2 cellular contexts compared by ENCODE assay signal in the genomic region with DNA sequence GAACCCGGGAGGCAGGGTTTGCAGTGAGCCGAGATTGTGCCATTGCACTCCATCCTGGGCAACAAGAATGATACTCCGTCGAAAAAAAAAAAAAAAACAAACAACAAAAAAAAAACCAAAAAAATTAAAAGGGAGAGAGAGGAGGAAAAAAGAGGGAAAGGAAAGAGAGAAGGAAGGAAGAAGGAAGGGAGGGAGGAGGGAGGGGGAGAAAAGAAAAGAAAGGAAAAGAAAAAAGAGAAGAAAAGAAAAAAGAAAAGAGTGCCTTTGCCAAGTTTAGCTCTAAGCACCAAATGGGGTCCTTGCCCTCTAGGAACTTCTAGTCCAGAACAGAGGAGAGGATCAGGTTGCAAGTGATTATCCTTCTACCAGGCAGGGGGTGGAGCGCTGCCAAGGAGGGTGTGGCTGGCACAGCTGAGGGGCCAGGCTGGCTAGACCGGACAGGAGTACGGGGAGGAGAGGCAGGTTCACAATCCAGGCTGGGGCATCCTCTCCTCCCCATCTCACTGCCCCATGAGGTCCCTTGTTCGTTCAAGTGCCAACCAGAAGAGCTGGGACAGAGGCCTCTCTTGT.
A peak's percentile ranks its signal among the peaks of the same experiment; 100 is the strongest.
TF ChIP-seq lines count a peak whose summit lies in the region.

No MANE protein-coding gene starts in this region.

TF ChIP-seq in HEK293, 187 proteins besides CTCF, POLR2A, EP300 and RAD21:
- no peak for TF ChIP-seq ZNF585B (tag by site-specific recombination; IDR thresholded peaks at IDR 0.05)
- no peak for TF ChIP-seq KLF8 (tag by site-specific recombination; IDR thresholded peaks at IDR 0.05)
- no peak for TF ChIP-seq ZNF174 (tag by site-specific recombination; IDR thresholded peaks at IDR 0.05)
- TF ChIP-seq ZNF391 (tag by site-specific recombination; IDR thresholded peaks at IDR 0.05; ENCODE audit: borderline replicate concordance, low read depth): no peak
- peak; percentile 56 for TF ChIP-seq ZNF600 (tag by site-specific recombination; IDR thresholded peaks at IDR 0.05)
- TF ChIP-seq ZNF341 (tag by site-specific recombination; IDR thresholded peaks at IDR 0.05; ENCODE audit: low read depth): 0 out of 2 replicates have a peak, but pooled peaks have one; percentile 32
- TF ChIP-seq SP7 (tag by site-specific recombination; IDR thresholded peaks at IDR 0.05): no peak
- TF ChIP-seq, protein P1, sequence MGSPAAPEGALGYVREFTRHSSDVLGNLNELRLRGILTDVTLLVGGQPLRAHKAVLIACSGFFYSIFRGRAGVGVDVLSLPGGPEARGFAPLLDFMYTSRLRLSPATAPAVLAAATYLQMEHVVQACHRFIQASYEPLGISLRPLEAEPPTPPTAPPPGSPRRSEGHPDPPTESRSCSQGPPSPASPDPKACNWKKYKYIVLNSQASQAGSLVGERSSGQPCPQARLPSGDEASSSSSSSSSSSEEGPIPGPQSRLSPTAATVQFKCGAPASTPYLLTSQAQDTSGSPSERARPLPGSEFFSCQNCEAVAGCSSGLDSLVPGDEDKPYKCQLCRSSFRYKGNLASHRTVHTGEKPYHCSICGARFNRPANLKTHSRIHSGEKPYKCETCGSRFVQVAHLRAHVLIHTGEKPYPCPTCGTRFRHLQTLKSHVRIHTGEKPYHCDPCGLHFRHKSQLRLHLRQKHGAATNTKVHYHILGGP (tag by site-specific recombination; IDR thresholded peaks at IDR 0.05): no peak
- TF ChIP-seq, protein P2, sequence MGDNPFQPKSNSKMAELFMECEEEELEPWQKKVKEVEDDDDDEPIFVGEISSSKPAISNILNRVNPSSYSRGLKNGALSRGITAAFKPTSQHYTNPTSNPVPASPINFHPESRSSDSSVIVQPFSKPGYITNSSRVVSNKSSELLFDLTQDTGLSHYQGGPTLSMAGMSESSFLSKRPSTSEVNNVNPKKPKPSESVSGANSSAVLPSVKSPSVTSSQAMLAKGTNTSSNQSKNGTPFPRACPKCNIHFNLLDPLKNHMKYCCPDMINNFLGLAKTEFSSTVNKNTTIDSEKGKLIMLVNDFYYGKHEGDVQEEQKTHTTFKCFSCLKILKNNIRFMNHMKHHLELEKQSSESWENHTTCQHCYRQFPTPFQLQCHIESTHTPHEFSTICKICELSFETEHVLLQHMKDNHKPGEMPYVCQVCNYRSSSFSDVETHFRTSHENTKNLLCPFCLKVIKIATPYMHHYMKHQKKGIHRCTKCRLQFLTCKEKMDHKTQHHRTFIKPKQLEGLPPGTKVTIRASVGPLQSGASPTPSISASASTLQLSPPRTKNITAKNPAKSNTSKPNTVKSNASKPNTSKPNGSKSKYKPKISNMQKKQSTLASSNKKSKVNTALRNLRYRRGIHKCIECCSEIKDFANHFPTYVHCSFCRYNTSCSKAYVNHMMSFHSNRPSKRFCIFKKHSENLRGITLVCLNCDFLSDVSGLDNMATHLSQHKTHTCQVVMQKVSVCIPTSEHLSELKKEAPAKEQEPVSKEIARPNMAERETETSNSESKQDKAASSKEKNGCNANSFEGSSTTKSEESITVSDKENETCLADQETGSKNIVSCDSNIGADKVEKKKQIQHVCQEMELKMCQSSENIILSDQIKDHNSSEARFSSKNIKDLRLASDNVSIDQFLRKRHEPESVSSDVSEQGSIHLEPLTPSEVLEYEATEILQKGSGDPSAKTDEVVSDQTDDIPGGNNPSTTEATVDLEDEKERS (tag by site-specific recombination; IDR thresholded peaks at IDR 0.05): no peak
- 0 out of 2 replicates have a peak, but pooled peaks have one; percentile 18 for TF ChIP-seq ZNF366 (tag by site-specific recombination; conservative IDR thresholded peaks at IDR 0.05)
- no peak for TF ChIP-seq ZNF76 (tag by site-specific recombination; IDR thresholded peaks at IDR 0.05; ENCODE audit: borderline replicate concordance, low read depth)

TF ChIP-seq in GM12878, 131 proteins besides CTCF, POLR2A, EP300 and RAD21 (continued from another document):
- TF ChIP-seq, protein P3, sequence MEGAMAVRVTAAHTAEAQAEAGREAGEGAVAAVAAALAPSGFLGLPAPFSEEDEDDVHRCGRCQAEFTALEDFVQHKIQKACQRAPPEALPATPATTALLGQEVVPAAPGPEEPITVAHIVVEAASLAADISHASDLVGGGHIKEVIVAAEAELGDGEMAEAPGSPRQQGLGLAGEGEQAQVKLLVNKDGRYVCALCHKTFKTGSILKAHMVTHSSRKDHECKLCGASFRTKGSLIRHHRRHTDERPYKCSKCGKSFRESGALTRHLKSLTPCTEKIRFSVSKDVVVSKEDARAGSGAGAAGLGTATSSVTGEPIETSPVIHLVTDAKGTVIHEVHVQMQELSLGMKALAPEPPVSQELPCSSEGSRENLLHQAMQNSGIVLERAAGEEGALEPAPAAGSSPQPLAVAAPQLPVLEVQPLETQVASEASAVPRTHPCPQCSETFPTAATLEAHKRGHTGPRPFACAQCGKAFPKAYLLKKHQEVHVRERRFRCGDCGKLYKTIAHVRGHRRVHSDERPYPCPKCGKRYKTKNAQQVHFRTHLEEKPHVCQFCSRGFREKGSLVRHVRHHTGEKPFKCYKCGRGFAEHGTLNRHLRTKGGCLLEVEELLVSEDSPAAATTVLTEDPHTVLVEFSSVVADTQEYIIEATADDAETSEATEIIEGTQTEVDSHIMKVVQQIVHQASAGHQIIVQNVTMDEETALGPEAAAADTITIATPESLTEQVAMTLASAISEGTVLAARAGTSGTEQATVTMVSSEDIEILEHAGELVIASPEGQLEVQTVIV (IDR thresholded peaks at IDR 0.05; ENCODE audit: borderline replicate concordance, partially characterized antibody): no peak
